Comparison of ENCODE assay signal across 1 cellular context in the genomic region with DNA sequence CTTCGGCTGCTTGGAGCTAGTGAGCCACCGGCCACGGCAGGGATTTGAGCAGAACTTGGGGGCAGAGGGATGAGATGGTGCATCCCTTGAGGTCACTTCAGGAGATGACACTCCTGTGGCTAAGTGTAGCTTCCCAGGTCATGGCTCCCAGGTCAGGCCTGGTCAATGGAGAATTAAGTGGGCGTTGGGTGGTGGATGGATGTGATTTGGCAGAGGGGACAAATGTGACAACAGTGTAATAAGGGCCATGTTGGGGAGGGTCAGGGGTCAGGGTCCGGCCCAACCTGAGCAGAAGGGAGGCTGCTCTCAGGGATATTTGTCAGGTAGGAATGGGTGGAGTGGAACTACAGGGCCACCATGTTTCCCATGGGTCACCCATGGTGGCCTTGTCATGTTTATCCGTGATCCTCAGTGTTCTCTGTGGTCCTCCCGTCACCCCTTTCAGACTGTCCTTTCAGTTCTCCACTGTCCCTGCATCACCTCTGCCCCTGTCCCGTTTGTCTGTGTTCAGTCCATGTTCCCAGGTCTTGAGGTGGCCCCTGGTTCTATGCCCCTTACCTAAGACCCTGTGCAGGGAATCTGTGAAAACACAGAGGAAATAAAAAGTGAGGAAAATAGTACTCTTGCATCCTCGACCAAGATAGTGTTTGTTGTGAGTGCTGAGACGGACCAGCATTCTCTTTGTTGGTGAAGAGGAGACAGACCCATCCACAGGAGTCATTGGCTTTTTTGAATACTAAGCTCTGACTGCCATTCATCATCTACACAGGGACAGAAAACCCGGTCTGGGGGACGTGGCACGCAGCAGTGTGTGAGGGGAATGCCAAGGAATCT.
TF ChIP-seq lines count a peak whose summit lies in the region.

No MANE protein-coding gene starts in this region.

TF ChIP-seq in HCT116, 20 proteins besides CTCF, POLR2A, EP300 and RAD21:
- TF ChIP-seq POLR2AphosphoS5 (IDR thresholded peaks at IDR 0.05; ENCODE audit: low read depth, low read length) (no peak), ZFX (IDR thresholded peaks at IDR 0.05) (0 out of 2 replicates have a peak, but pooled peaks have one; percentile 4)
TF ChIP-seq in HCT116: peak in this region for 1.
